ENCODE assay signal across 1 cellular context in the genomic region with DNA sequence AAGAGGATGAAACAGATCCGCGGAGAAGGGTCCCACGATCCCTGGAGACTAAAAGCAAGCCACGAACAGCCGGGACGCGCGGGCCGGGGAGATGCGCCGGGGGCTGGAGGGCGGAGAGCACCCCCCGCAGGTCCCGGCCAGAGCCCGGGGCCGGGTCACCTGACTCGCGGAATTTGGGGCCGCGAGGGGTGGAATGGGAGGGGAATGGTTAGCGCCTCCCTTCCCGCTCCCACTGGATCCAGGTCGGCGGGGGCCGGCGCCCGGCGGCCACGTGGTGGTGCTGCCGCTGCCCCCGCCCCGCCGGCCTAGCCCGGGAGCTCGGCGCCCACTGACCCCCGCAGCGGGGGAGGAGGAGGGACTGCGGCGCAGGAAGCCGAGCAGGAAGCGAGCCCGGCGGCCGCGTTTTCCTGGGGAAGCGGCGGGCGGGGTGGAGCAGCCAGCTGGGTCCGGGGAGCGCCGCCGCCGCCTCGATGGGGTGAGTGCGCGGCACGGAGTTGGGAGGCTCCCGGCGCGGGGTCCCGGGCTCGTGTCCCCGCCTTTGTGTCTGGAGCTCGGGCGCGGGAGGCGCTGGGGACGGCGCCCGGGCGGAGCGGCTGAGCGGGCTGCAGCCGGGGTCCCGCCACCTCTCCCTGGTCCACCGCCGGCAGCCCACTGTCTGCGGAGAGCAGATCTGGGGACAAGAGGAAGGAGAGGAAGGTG.
A peak's percentile ranks its signal among the peaks of the same experiment; 100 is the strongest.
TF ChIP-seq lines count a peak whose summit lies in the region.

RAI14 (plus strand) TSS at position 328 of the 699 bp plus-strand sequence. CDS start 30,592 bp downstream, outside the sequence.

TF ChIP-seq in HepG2, 621 proteins besides CTCF, POLR2A, EP300 and RAD21 (continued from another document and continues in another):
- TF ChIP-seq ARID4A (CRISPR knock-in tag; IDR thresholded peaks at IDR 0.05; ENCODE audit: borderline replicate concordance) (peak; percentile 57; the same call in 1 of the 2 replicates), ZNF24 (IDR thresholded peaks at IDR 0.05) (no peak), MYNN (CRISPR knock-in tag; IDR thresholded peaks at IDR 0.05; ENCODE audit: low read depth) (no peak), SOX13 (IDR thresholded peaks at IDR 0.05) (no peak), SOX13 (CRISPR knock-in tag; conservative IDR thresholded peaks at IDR 0.05 in 1 of 2, IDR thresholded peaks at IDR 0.05 in 1 of 2) (no peak), MTF1 (CRISPR knock-in tag; IDR thresholded peaks at IDR 0.05) (no peak), KLF9 (CRISPR knock-in tag; IDR thresholded peaks at IDR 0.05; ENCODE audit: low read depth) (no peak), ZNF777 (CRISPR knock-in tag; IDR thresholded peaks at IDR 0.05) (peak; percentile 53), CEBPG (CRISPR knock-in tag; IDR thresholded peaks at IDR 0.05) (no peak), HMGA1 (CRISPR knock-in tag; conservative IDR thresholded peaks at IDR 0.05) (no peak), ZFX (CRISPR knock-in tag; IDR thresholded peaks at IDR 0.05; ENCODE audit: low read depth) (peak; percentile 75), MTA1 (CRISPR knock-in tag; IDR thresholded peaks at IDR 0.05; ENCODE audit: borderline replicate concordance) (peak; percentile 48; the same call in 1 of the 2 replicates), GZF1 (CRISPR knock-in tag; IDR thresholded peaks at IDR 0.05) (0 out of 2 replicates have a peak, but pooled peaks have one; percentile 17), ZNF34 (CRISPR knock-in tag; IDR thresholded peaks at IDR 0.05; ENCODE audit: borderline replicate concordance) (no peak), FOXA3 (CRISPR knock-in tag; IDR thresholded peaks at IDR 0.05) (peak; percentile 28; the same call in 1 of the 2 replicates), MTERF4 (CRISPR knock-in tag; IDR thresholded peaks at IDR 0.05) (0 out of 2 replicates have a peak, but pooled peaks have one; percentile 55), MXI1 (IDR thresholded peaks at IDR 0.05; ENCODE audit: borderline replicate concordance, low read depth, low read length) (peak; percentile 82; the same call in 2 of the 3 replicates), ZNF562 (CRISPR knock-in tag; IDR thresholded peaks at IDR 0.05; ENCODE audit: borderline replicate concordance) (no peak), NPAS2 (CRISPR knock-in tag; IDR thresholded peaks at IDR 0.05; ENCODE audit: borderline replicate concordance) (no peak), ERF (CRISPR knock-in tag; IDR thresholded peaks at IDR 0.05) (0 out of 2 replicates have a peak, but pooled peaks have one; percentile 21), ZFY (CRISPR knock-in tag; IDR thresholded peaks at IDR 0.05) (peak; percentile 80), ZNF709 (CRISPR knock-in tag; IDR thresholded peaks at IDR 0.05) (peak; percentile 7; the same call in 1 of the 2 replicates), MZF1 (CRISPR knock-in tag; IDR thresholded peaks at IDR 0.05; ENCODE audit: borderline replicate concordance) (no peak), ZSCAN20 (CRISPR knock-in tag; IDR thresholded peaks at IDR 0.05; ENCODE audit: borderline replicate concordance) (peak; percentile 51; the same call in 1 of the 2 replicates), FUBP1 (CRISPR knock-in tag; IDR thresholded peaks at IDR 0.05; ENCODE audit: borderline replicate concordance) (no peak), HOXA5 (CRISPR knock-in tag; IDR thresholded peaks at IDR 0.05) (no peak), HDAC1 (CRISPR knock-in tag; IDR thresholded peaks at IDR 0.05) (peak; percentile 64)
- TF ChIP-seq, protein P1, sequence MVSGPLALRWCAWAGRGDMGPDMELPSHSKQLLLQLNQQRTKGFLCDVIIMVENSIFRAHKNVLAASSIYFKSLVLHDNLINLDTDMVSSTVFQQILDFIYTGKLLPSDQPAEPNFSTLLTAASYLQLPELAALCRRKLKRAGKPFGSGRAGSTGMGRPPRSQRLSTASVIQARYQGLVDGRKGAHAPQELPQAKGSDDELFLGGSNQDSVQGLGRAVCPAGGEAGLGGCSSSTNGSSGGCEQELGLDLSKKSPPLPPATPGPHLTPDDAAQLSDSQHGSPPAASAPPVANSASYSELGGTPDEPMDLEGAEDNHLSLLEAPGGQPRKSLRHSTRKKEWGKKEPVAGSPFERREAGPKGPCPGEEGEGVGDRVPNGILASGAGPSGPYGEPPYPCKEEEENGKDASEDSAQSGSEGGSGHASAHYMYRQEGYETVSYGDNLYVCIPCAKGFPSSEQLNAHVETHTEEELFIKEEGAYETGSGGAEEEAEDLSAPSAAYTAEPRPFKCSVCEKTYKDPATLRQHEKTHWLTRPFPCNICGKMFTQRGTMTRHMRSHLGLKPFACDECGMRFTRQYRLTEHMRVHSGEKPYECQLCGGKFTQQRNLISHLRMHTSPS (CRISPR knock-in tag; IDR thresholded peaks at IDR 0.05; ENCODE audit: low read depth) = no peak
- TF ChIP-seq, protein P2, sequence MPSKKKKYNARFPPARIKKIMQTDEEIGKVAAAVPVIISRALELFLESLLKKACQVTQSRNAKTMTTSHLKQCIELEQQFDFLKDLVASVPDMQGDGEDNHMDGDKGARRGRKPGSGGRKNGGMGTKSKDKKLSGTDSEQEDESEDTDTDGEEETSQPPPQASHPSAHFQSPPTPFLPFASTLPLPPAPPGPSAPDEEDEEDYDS (CRISPR knock-in tag; IDR thresholded peaks at IDR 0.05) = no peak
- TF ChIP-seq, protein P3, sequence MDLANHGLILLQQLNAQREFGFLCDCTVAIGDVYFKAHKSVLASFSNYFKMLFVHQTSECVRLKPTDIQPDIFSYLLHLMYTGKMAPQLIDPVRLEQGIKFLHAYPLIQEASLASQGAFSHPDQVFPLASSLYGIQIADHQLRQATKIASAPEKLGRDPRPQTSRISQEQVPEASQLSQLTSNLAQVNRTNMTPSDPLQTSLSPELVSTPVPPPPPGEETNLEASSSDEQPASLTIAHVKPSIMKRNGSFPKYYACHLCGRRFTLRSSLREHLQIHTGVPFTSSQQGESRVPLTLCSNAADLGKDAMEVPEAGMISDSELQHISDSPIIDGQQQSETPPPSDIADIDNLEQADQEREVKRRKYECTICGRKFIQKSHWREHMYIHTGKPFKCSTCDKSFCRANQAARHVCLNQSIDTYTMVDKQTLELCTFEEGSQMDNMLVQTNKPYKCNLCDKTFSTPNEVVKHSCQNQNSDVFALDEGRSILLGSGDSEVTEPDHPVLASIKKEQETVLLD (CRISPR knock-in tag; IDR thresholded peaks at IDR 0.05; ENCODE audit: low read depth) = 0 out of 2 replicates have a peak, but pooled peaks have one; percentile 39
- TF ChIP-seq, protein P4, sequence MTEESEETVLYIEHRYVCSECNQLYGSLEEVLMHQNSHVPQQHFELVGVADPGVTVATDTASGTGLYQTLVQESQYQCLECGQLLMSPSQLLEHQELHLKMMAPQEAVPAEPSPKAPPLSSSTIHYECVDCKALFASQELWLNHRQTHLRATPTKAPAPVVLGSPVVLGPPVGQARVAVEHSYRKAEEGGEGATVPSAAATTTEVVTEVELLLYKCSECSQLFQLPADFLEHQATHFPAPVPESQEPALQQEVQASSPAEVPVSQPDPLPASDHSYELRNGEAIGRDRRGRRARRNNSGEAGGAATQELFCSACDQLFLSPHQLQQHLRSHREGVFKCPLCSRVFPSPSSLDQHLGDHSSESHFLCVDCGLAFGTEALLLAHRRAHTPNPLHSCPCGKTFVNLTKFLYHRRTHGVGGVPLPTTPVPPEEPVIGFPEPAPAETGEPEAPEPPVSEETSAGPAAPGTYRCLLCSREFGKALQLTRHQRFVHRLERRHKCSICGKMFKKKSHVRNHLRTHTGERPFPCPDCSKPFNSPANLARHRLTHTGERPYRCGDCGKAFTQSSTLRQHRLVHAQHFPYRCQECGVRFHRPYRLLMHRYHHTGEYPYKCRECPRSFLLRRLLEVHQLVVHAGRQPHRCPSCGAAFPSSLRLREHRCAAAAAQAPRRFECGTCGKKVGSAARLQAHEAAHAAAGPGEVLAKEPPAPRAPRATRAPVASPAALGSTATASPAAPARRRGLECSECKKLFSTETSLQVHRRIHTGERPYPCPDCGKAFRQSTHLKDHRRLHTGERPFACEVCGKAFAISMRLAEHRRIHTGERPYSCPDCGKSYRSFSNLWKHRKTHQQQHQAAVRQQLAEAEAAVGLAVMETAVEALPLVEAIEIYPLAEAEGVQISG (CRISPR knock-in tag; IDR thresholded peaks at IDR 0.05) = peak; percentile 74
- TF ChIP-seq, protein P5, sequence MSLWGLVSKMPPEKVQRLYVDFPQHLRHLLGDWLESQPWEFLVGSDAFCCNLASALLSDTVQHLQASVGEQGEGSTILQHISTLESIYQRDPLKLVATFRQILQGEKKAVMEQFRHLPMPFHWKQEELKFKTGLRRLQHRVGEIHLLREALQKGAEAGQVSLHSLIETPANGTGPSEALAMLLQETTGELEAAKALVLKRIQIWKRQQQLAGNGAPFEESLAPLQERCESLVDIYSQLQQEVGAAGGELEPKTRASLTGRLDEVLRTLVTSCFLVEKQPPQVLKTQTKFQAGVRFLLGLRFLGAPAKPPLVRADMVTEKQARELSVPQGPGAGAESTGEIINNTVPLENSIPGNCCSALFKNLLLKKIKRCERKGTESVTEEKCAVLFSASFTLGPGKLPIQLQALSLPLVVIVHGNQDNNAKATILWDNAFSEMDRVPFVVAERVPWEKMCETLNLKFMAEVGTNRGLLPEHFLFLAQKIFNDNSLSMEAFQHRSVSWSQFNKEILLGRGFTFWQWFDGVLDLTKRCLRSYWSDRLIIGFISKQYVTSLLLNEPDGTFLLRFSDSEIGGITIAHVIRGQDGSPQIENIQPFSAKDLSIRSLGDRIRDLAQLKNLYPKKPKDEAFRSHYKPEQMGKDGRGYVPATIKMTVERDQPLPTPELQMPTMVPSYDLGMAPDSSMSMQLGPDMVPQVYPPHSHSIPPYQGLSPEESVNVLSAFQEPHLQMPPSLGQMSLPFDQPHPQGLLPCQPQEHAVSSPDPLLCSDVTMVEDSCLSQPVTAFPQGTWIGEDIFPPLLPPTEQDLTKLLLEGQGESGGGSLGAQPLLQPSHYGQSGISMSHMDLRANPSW (CRISPR knock-in tag; IDR thresholded peaks at IDR 0.05; ENCODE audit: borderline replicate concordance) = no peak
- TF ChIP-seq, protein P6, sequence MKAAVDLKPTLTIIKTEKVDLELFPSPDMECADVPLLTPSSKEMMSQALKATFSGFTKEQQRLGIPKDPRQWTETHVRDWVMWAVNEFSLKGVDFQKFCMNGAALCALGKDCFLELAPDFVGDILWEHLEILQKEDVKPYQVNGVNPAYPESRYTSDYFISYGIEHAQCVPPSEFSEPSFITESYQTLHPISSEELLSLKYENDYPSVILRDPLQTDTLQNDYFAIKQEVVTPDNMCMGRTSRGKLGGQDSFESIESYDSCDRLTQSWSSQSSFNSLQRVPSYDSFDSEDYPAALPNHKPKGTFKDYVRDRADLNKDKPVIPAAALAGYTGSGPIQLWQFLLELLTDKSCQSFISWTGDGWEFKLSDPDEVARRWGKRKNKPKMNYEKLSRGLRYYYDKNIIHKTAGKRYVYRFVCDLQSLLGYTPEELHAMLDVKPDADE (CRISPR knock-in tag; IDR thresholded peaks at IDR 0.05) = 0 out of 2 replicates have a peak, but pooled peaks have one; percentile 31
- TF ChIP-seq, protein P7, sequence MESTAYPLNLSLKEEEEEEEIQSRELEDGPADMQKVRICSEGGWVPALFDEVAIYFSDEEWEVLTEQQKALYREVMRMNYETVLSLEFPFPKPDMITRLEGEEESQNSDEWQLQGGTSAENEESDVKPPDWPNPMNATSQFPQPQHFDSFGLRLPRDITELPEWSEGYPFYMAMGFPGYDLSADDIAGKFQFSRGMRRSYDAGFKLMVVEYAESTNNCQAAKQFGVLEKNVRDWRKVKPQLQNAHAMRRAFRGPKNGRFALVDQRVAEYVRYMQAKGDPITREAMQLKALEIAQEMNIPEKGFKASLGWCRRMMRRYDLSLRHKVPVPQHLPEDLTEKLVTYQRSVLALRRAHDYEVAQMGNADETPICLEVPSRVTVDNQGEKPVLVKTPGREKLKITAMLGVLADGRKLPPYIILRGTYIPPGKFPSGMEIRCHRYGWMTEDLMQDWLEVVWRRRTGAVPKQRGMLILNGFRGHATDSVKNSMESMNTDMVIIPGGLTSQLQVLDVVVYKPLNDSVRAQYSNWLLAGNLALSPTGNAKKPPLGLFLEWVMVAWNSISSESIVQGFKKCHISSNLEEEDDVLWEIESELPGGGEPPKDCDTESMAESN (CRISPR knock-in tag; conservative IDR thresholded peaks at IDR 0.05) = peak; percentile 60; the same call in 1 of the 2 replicates
